In genomic region chr4:141447761-141448160, GRCh38 we compare ENCODE assay signal across 27 cellular contexts.
"Had no signal": no experiment of that assay in that cellular context is flagged by ENCODE, and none has a peak within 500 bp of the region (broad histone marks: within the 10 kb centered on the region; RNA-seq: fewer than 3 reads in every experiment).

No MANE protein-coding gene starts in this region.

- H3K36me3 Mint-ChIP-seq: stimulated activated effector memory CD8-positive, alpha-beta T cell treated with anti-CD3 and anti-CD28 coated beads, Interleukin-12 subunit alpha, Interleukin-12 subunit beta, amount 100 ng/mL, for 72 hours; stimulated activated memory B cell treated with anti-CD40 and anti-IgM and Interleukin-4, amounts not matched to agents 10 μg/mL and 1 μg/mL and 100 μg/mL, for 72 hours; type B pancreatic cell had no signal

- H3K9me3 Mint-ChIP-seq: stimulated activated naive CD8-positive, alpha-beta T cell treated with anti-CD3 and anti-CD28 coated beads, Interleukin-15, amount 100 ng/mL, for 72 hours; stimulated activated naive CD8-positive, alpha-beta T cell treated with anti-CD3 and anti-CD28 coated beads, Interleukin-15, Interleukin-2, amounts not matched to agents 100 ng/mL and 50 ng/mL, for 24 hours; type B pancreatic cell had no signal

- H3K27ac Mint-ChIP-seq: stimulated activated effector memory CD8-positive, alpha-beta T cell treated with anti-CD3 and anti-CD28 coated beads, Interleukin-12 subunit alpha, Interleukin-12 subunit beta, amount 100 ng/mL, for 72 hours; stimulated activated memory B cell treated with anti-CD40 and anti-IgM and Interleukin-4, amounts not matched to agents 10 μg/mL and 1 μg/mL and 100 μg/mL, for 72 hours; stimulated activated naive B cell treated with anti-CD40 and anti-IgM and Interleukin-4, amounts not matched to agents 10 μg/mL and 1 μg/mL and 100 μg/mL, for 72 hours; stimulated activated naive CD8-positive, alpha-beta T cell treated with anti-CD3 and anti-CD28 coated beads, Interleukin-15, amount 100 ng/mL, for 72 hours; stimulated activated naive CD8-positive, alpha-beta T cell treated with anti-CD3 and anti-CD28 coated beads, Interleukin-15, Interleukin-2, amounts not matched to agents 100 ng/mL and 50 ng/mL, for 24 hours; type B pancreatic cell had no signal

- H3K27me3 ChIP-seq: stomach, suprapubic skin, testis, thyroid gland, tibial artery, tibial nerve, transverse colon, upper lobe of left lung, upper lobe of right lung, uterus, vagina had no signal

- DNase-seq: stimulated activated CD4-positive, alpha-beta T cell treated with anti-CD3 and anti-CD28 coated beads, Interleukin-2, amount 100 ng/mL, for 48 hours; stimulated activated CD4-positive, alpha-beta T cell treated with anti-CD3 and anti-CD28 coated beads, Interleukin-4, amount 100 ng/mL, for 1 hour; stimulated activated CD4-positive, alpha-beta T cell treated with anti-CD3 and anti-CD28 coated beads, Interleukin-4, amount 100 ng/mL, for 24 hours; stimulated activated CD4-positive, alpha-beta T cell treated with anti-CD3 and anti-CD28 coated beads, Interleukin-4, amount 100 ng/mL, for 4 hours; stimulated activated CD8-positive, alpha-beta memory T cell treated with anti-CD3 and anti-CD28 coated beads, Interleukin-4, amount 100 ng/mL, for 48 hours; stimulated activated naive B cell treated with anti-CD40 and anti-IgM and Interleukin-4, amounts not matched to agents 10 μg/mL and 1 μg/mL and 100 μg/mL, for 72 hours; stimulated activated naive CD4-positive, alpha-beta T cell; stimulated activated naive CD4-positive, alpha-beta T cell treated with Interleukin-2 at 50 U/mL for 16 hours; stimulated activated naive CD8-positive, alpha-beta T cell treated with anti-CD3 and anti-CD28 coated beads, Interleukin-15, amount 100 ng/mL, for 72 hours; stimulated activated naive CD8-positive, alpha-beta T cell treated with anti-CD3 and anti-CD28 coated beads, Interleukin-15, Interleukin-2, amounts not matched to agents 100 U/mL and 50 U/mL, for 24 hours; stomach; testis; thyroid gland; tibial artery; transverse colon; trophoblast cell; upper lobe of left lung; upper lobe of right lung; uterus had no signal

- H3K4me3 ChIP-seq: stomach, suprapubic skin, testis, thoracic aorta, thyroid gland, tibial artery, tibial nerve, transverse colon, upper lobe of left lung, upper lobe of right lung, uterus, vagina had no signal

- H3K27me3 Mint-ChIP-seq: stimulated activated memory B cell treated with anti-CD40 and anti-IgM and Interleukin-4, amounts not matched to agents 10 μg/mL and 1 μg/mL and 100 μg/mL, for 72 hours; stimulated activated naive B cell treated with anti-CD40 and anti-IgM and Interleukin-4, amounts not matched to agents 10 μg/mL and 1 μg/mL and 100 μg/mL, for 72 hours; stimulated activated naive CD8-positive, alpha-beta T cell treated with anti-CD3 and anti-CD28 coated beads, Interleukin-15, amount 100 ng/mL, for 72 hours; stimulated activated naive CD8-positive, alpha-beta T cell treated with anti-CD3 and anti-CD28 coated beads, Interleukin-15, Interleukin-2, amounts not matched to agents 100 ng/mL and 50 ng/mL, for 24 hours; type B pancreatic cell had no signal

- H3K9me3 ChIP-seq: stomach, suprapubic skin, testis, thoracic aorta, thyroid gland, tibial artery, tibial nerve, transverse colon, upper lobe of left lung, upper lobe of right lung, uterus, vagina had no signal

- H3K4me1 ChIP-seq: stomach, suprapubic skin, testis, thyroid gland, tibial artery, tibial nerve, transverse colon, upper lobe of left lung, upper lobe of right lung, uterus, vagina had no signal

- H3K27ac ChIP-seq: stomach, suprapubic skin, testis, thoracic aorta, thyroid gland, tibial artery, tibial nerve, transverse colon, upper lobe of left lung, upper lobe of right lung, uterus, vagina had no signal

- H3K4me1 Mint-ChIP-seq: stimulated activated effector memory CD8-positive, alpha-beta T cell treated with anti-CD3 and anti-CD28 coated beads, Interleukin-12 subunit alpha, Interleukin-12 subunit beta, amount 100 ng/mL, for 72 hours; stimulated activated naive B cell treated with anti-CD40 and anti-IgM and Interleukin-4, amounts not matched to agents 10 μg/mL and 1 μg/mL and 100 μg/mL, for 72 hours; stimulated activated naive CD8-positive, alpha-beta T cell treated with anti-CD3 and anti-CD28 coated beads, Interleukin-15, amount 100 ng/mL, for 72 hours had no signal

- ATAC-seq: stimulated activated effector memory CD8-positive, alpha-beta T cell treated with anti-CD3 and anti-CD28 coated beads, Interleukin-12 subunit alpha, Interleukin-12 subunit beta, amount 100 ng/mL, for 72 hours; stimulated activated memory B cell treated with anti-CD40 and anti-IgM and Interleukin-4, amounts not matched to agents 10 μg/mL and 1 μg/mL and 100 μg/mL, for 72 hours; stimulated activated naive B cell treated with anti-CD40 and anti-IgM and Interleukin-4, amounts not matched to agents 10 μg/mL and 1 μg/mL and 100 μg/mL, for 72 hours; stimulated activated naive CD8-positive, alpha-beta T cell treated with anti-CD3 and anti-CD28 coated beads, Interleukin-15, amount 100 ng/mL, for 72 hours; stimulated activated naive CD8-positive, alpha-beta T cell treated with anti-CD3 and anti-CD28 coated beads, Interleukin-15, Interleukin-2, amounts not matched to agents 100 U/mL and 50 U/mL, for 24 hours; upper lobe of right lung had no signal

- H3K36me3 ChIP-seq: stomach, suprapubic skin, thoracic aorta, thyroid gland, tibial artery, tibial nerve, transverse colon, upper lobe of left lung, upper lobe of right lung, uterus, vagina had no signal

- H3K4me3 Mint-ChIP-seq: stimulated activated effector memory CD8-positive, alpha-beta T cell treated with anti-CD3 and anti-CD28 coated beads, Interleukin-12 subunit alpha, Interleukin-12 subunit beta, amount 100 ng/mL, for 72 hours; stimulated activated memory B cell treated with anti-CD40 and anti-IgM and Interleukin-4, amounts not matched to agents 10 μg/mL and 1 μg/mL and 100 μg/mL, for 72 hours; stimulated activated naive B cell treated with anti-CD40 and anti-IgM and Interleukin-4, amounts not matched to agents 10 μg/mL and 1 μg/mL and 100 μg/mL, for 72 hours; stimulated activated naive CD8-positive, alpha-beta T cell treated with anti-CD3 and anti-CD28 coated beads, Interleukin-15, amount 100 ng/mL, for 72 hours; stimulated activated naive CD8-positive, alpha-beta T cell treated with anti-CD3 and anti-CD28 coated beads, Interleukin-15, Interleukin-2, amounts not matched to agents 100 ng/mL and 50 ng/mL, for 24 hours; type B pancreatic cell had no signal
